ENCODE assay signal across 1 cellular context in genomic region chr12:40577834-40578233, GRCh38.
TF ChIP-seq lines count a peak whose summit lies in the region.

No MANE protein-coding gene starts in this region.

TF ChIP-seq in K562, 482 proteins besides CTCF, POLR2A, EP300 and RAD21 (continued from another document):
- TF ChIP-seq, protein P1, sequence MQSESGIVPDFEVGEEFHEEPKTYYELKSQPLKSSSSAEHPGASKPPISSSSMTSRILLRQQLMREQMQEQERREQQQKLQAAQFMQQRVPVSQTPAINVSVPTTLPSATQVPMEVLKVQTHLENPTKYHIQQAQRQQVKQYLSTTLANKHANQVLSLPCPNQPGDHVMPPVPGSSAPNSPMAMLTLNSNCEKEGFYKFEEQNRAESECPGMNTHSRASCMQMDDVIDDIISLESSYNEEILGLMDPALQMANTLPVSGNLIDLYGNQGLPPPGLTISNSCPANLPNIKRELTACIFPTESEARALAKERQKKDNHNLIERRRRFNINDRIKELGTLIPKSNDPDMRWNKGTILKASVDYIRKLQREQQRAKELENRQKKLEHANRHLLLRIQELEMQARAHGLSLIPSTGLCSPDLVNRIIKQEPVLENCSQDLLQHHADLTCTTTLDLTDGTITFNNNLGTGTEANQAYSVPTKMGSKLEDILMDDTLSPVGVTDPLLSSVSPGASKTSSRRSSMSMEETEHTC (IDR thresholded peaks at IDR 0.05): no peak
- TF ChIP-seq CHAMP1 (IDR thresholded peaks at IDR 0.05) (no peak), STAT6 (CRISPR knock-in tag; IDR thresholded peaks at IDR 0.05) (no peak), MBD2 (IDR thresholded peaks at IDR 0.05; ENCODE audit: borderline replicate concordance, low read depth) (no peak), MCM2 (IDR thresholded peaks at IDR 0.05; ENCODE audit: low read depth) (no peak), RFX1 (IDR thresholded peaks at IDR 0.05) (no peak), RNF219 (CRISPR knock-in tag; IDR thresholded peaks at IDR 0.05) (no peak)
